19 cellular contexts compared by ENCODE assay signal in the genomic region with DNA sequence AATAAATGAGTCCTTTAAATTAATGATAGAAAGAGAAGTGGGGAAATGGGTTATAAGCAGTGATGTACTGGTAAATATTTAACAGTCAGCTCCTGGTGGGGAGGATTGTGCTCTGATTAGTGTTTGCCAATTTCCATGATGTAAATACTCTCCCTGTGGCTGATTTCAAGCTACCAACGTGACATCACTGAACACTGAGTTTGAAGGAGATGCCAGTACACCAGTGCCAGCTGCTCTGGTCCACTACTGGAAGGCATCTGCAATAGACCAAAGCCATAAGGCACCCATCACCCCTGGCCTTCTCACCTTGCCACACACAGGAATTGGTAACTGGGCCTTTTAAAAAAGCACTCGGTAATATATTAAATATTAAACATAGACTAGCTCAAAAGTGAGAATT.
DNase-seq lines count a peak whose midpoint lies in the region; ATAC-seq and TF ChIP-seq lines count a peak whose summit lies in the region.
"Had no signal": no experiment of that assay in that cellular context is flagged by ENCODE, and none has a peak within 500 bp of the region (broad histone marks: within the 10 kb centered on the region; RNA-seq: fewer than 3 reads in every experiment).

No MANE protein-coding gene starts in this region.

- H2BK120ac ChIP-seq in mesenchymal stem cell (ENCODE audit: low read depth, low read length) = no peak overlapping the region

- no peak overlapping the region for H2BK15ac ChIP-seq in mesenchymal stem cell (ENCODE audit: low read depth, poor library complexity, severe bottlenecking)

- peak overlapping the region in 1 of 2 experiments; percentile 17 for H2BK12ac ChIP-seq in mesenchymal stem cell (ENCODE audit: low read length in 2 of 2)

- no peak overlapping the region for H3K18ac ChIP-seq in mesenchymal stem cell (ENCODE audit: low read depth in 1 of 2, low read length in 2 of 2)

- H2AFZ ChIP-seq in mesenchymal stem cell (ENCODE audit: low read depth, low read length) = no peak overlapping the region

- no peak overlapping the region for H3K14ac ChIP-seq in mesenchymal stem cell (ENCODE audit: low read length in 2 of 2)

- peak overlapping the region; percentile 77 for H3K27ac ChIP-seq in colonic mucosa
- no peak overlapping the region for H3K27ac ChIP-seq in mesenchymal stem cell (ENCODE audit: low read length, poor library complexity, severe bottlenecking)
- H3K27ac ChIP-seq in tibial artery = peak overlapping the region; percentile 76 to 81
- H3K27ac ChIP-seq in Peyer's patch = no peak overlapping the region

- no peak for DNase-seq in Right ventricle myocardium superior
- no peak for DNase-seq in Right ventricle myocardium inferior (ENCODE audit: missing footprints)
- no peak for DNase-seq in colonic mucosa
- DNase-seq in mesenchymal stem cell = peak; percentile 42
- DNase-seq in tibial artery = no peak
- no peak for DNase-seq in Peyer's patch
- DNase-seq in T1000 (lab: John Stamatoyannopoulos, UW) = no peak
- DNase-seq: activated CD4-positive, alpha-beta T cell treated with anti-CD3 and anti-CD28 coated beads, Interleukin-2, amount 10 ng/mL, durations not matched to agents 7 days and 5 days; activated T-cell treated with anti-CD3 and anti-CD28 coated beads for 4 hours; CD8-positive, alpha-beta memory T cell; endodermal cell; NCI-H2029 treated with DMSO at 0.1 percent for 48 hours; NCI-H774; ovary; T-helper 9 cell had no signal

- H3K4me2 ChIP-seq in mesenchymal stem cell (ENCODE audit: low read length, poor library complexity, severe bottlenecking) = no peak overlapping the region
- H3K4me2 ChIP-seq: A549 had no signal

- H2BK5ac ChIP-seq in mesenchymal stem cell (ENCODE audit: low read depth, low read length, poor library complexity, severe bottlenecking) = no peak overlapping the region

- H3K4me3 ChIP-seq in colonic mucosa = no peak overlapping the region
- H3K4me3 ChIP-seq in mesenchymal stem cell (ENCODE audit: insufficient read depth in 1 of 2, low read depth in 1 of 2, low read length in 2 of 2) = no peak overlapping the region
- H3K4me3 ChIP-seq in tibial artery = no peak overlapping the region
- no peak overlapping the region for H3K4me3 ChIP-seq in Peyer's patch
- H3K4me3 ChIP-seq: A549, gastroesophageal sphincter, ovary had no signal

- H3K36me3 ChIP-seq in colonic mucosa = no peaks in the 10 kb centered on the region
- H3K36me3 ChIP-seq in mesenchymal stem cell (ENCODE audit: control insufficient read depth in 1 of 2, insufficient read depth in 2 of 2, low read depth in 1 of 2, low read length in 2 of 2) = no peaks in the 10 kb centered on the region
- no peaks in the 10 kb centered on the region for H3K36me3 ChIP-seq in tibial artery
- H3K36me3 ChIP-seq in Peyer's patch = no peaks in the 10 kb centered on the region
- H3K36me3 ChIP-seq: gastroesophageal sphincter, ovary had no signal

- H3K4me1 ChIP-seq in colonic mucosa = peaks cover 6% of the 10 kb centered on the region
- peaks cover 26% of the 10 kb centered on the region for H3K4me1 ChIP-seq in mesenchymal stem cell (ENCODE audit: control insufficient read depth, insufficient read depth, low read depth, low read length)
- H3K4me1 ChIP-seq in tibial artery = peaks cover 0 to 60% (median 40%) of the 10 kb centered on the region in 4 donors
- peaks cover 0 to 25% (median 0%) of the 10 kb centered on the region in 4 donors for H3K4me1 ChIP-seq in Peyer's patch

- H4K91ac ChIP-seq in mesenchymal stem cell (ENCODE audit: low read length) = no peak overlapping the region

- ATAC-seq in Right ventricle myocardium superior (ENCODE audit: poor library complexity) (peak; percentile 16), Right ventricle myocardium inferior (no peak), HG02588 (IDR thresholded peaks at IDR 0.05; ENCODE audit: unreplicated experiment) (no peak)
- ATAC-seq: activated naive CD4-positive, alpha-beta T cell treated with anti-CD3 and anti-CD28 coated beads, Interleukin-2, amount 50 U/mL, for 72 hours; gastroesophageal sphincter had no signal

- 73% methylated on average over 1 of the region's 2 CpGs for WGBS in mesenchymal stem cell

- H3K27me3 ChIP-seq in colonic mucosa (no peaks in the 10 kb centered on the region), mesenchymal stem cell (ENCODE audit: control insufficient read depth in 1 of 2, insufficient read depth in 1 of 2, low read length in 2 of 2) (no peaks in the 10 kb centered on the region), tibial artery (no peaks in the 10 kb centered on the region), Peyer's patch (no peaks in the 10 kb centered on the region)
- H3K27me3 ChIP-seq: gastroesophageal sphincter, ovary had no signal

- H3K23ac ChIP-seq in mesenchymal stem cell (ENCODE audit: low read length in 2 of 2) = no peak overlapping the region

- intact Hi-C loops in Right ventricle myocardium superior (cut with DNase I) = no loop called here
- intact Hi-C loops in Right ventricle myocardium inferior (cut with DNase I) = no loop called here
- intact Hi-C loops in colonic mucosa (cut with DNase I) = no loop called here
- intact Hi-C loops in tibial artery (cut with DNase I; ENCODE audit: low total_unique reads) = no loop called here

- no peak for TF ChIP-seq CTCF in colonic mucosa (IDR thresholded peaks at IDR 0.05)
- TF ChIP-seq CTCF in tibial artery (IDR thresholded peaks at IDR 0.05) = no peak
- no peak for TF ChIP-seq CTCF in Peyer's patch (IDR thresholded peaks at IDR 0.05)

- H2AK5ac ChIP-seq in mesenchymal stem cell (ENCODE audit: low read length, severe bottlenecking) = no peak overlapping the region

- peaks cover 9% of the 10 kb centered on the region for H3K79me1 ChIP-seq in mesenchymal stem cell (replicated peaks; ENCODE audit: low read length, poor library complexity, severe bottlenecking)

- H3K9ac ChIP-seq in colonic mucosa (ENCODE audit: low read depth in 2 of 2, low read length in 2 of 2) (peak overlapping the region in 1 of 2 donors; percentile 23), mesenchymal stem cell (ENCODE audit: low read length) (no peak overlapping the region)

- no peak overlapping the region for H3K4ac ChIP-seq in mesenchymal stem cell (ENCODE audit: low read depth in 1 of 2, low read length in 2 of 2)

- H3K9me3 ChIP-seq in colonic mucosa = no peaks in the 10 kb centered on the region
- H3K9me3 ChIP-seq in mesenchymal stem cell (ENCODE audit: control insufficient read depth, low read length) = no peaks in the 10 kb centered on the region
- no peaks in the 10 kb centered on the region for H3K9me3 ChIP-seq in tibial artery
- no peaks in the 10 kb centered on the region for H3K9me3 ChIP-seq in Peyer's patch
- H3K9me3 ChIP-seq: A549, gastroesophageal sphincter, ovary had no signal

- no peak for TF ChIP-seq POLR2A in Peyer's patch (IDR thresholded peaks at IDR 0.05)

- peak overlapping the region; percentile 80 for H4K8ac ChIP-seq in mesenchymal stem cell (ENCODE audit: low read length)

Comparison
In these comparisons a context has a peak if more than half of its experiments do, and no peak if none do; other contexts are left out.
1. H3K27ac ChIP-seq: peak in colonic mucosa (single experiment) and tibial artery (2 of 2); none in mesenchymal stem cell (single experiment) and Peyer's patch (0 of 4).